In the genomic region with DNA sequence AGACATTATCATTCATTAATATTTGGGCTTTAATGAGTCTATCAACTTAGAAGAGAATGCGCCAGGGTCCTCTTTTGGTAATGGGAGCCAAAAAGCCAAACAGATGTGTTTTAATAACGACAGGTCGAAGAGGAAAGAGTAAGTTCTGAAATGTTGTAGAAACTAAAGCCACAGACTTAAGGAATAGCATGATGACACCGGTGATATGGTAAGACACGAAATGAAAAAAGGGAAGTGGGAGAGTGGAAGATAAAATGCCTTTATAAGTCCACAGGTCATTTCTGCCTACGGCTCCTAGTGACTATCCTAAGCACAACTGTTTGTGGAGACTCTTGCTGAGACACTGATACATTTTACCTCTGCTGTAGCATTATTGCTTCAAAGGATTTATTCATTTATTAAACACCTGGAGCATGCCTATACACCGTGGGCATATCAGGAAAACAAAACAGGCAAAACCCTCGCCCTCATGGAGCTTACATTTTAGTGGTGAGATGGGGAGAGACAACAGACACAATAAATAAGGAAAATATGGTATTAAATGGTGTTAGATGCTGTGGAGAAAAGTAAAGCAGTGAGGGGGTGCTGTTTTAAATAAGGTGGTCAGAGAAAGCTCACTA, we compare ENCODE assay signal across 16 cellular contexts. TPM values are rescaled to one million over a fixed set of nuclear protein-coding genes. Genes with fewer than 3 reads are reported as not detected.
DNase-seq lines count a peak whose midpoint lies in the region; ATAC-seq and TF ChIP-seq lines count a peak whose summit lies in the region.
"Had no signal": no experiment of that assay in that cellular context is flagged by ENCODE, and none has a peak within 500 bp of the region (broad histone marks: within the 10 kb centered on the region; RNA-seq: fewer than 3 reads in every experiment).

No MANE protein-coding gene starts in this region.

- H3K4me2 ChIP-seq in BLaER1 (peak overlapping the region; percentile 72), OCI-LY7 (ENCODE audit: low read length) (peak overlapping the region; percentile 59)
- H3K4me2 ChIP-seq: hepatocyte had no signal

- H3K9ac ChIP-seq in BLaER1 = no peak overlapping the region

- no peak overlapping the region for H3K4me3 Mint-ChIP-seq in glutamatergic neuron (ENCODE audit: unreplicated experiment)

- peaks cover 8% of the 10 kb centered on the region for H3K9me3 Mint-ChIP-seq in glutamatergic neuron (ENCODE audit: unreplicated experiment)

- BruUV-seq in OCI-LY7 (replicated peaks; lab: Mats Ljungman, UMichigan) = no TSS peak

- CTCF ChIA-PET in OCI-LY7 (lab: Charles Lee; ENCODE audit: unreplicated experiment) = interaction anchor here (1.0 kb wide), 1 partner anchor 10 kb away, joined by 3 read pairs; no protein-coding TSS in a partner anchor

- POLR2A ChIA-PET in OCI-LY7 (lab: Charles Lee) = interaction anchor here (0.6 to 1.8 kb wide), 3 partner anchors 10 to 490 kb away, joined by 3 to 6 read pairs (median 5); no protein-coding TSS in a partner anchor

- H2AFZ ChIP-seq in OCI-LY7 (ENCODE audit: low read length) = no peak overlapping the region
- H2AFZ ChIP-seq: hepatocyte had no signal

- H3K4me3 ChIP-seq in BLaER1 (no peak overlapping the region), OCI-LY7 (ENCODE audit: low read depth, low read length, poor library complexity, severe bottlenecking) (no peak overlapping the region)
- H3K4me3 ChIP-seq: hepatocyte, tibial nerve had no signal

- peak overlapping the region; percentile 92 for H3K27ac Mint-ChIP-seq in glutamatergic neuron (ENCODE audit: unreplicated experiment)

- peaks cover 57% of the 10 kb centered on the region for H3K4me1 ChIP-seq in BLaER1
- H3K4me1 ChIP-seq in OCI-LY7 (ENCODE audit: insufficient read depth, low read length, poor library complexity, severe bottlenecking) = peaks cover 39% of the 10 kb centered on the region
- H3K4me1 ChIP-seq: Caco-2 had no signal

- H4K20me1 ChIP-seq in BLaER1 (no peaks in the 10 kb centered on the region), OCI-LY7 (ENCODE audit: insufficient read depth, low read length) (no peaks in the 10 kb centered on the region)

- no peak for DNase-seq in OCI-LY7 (ENCODE audit: low spot score)
- no peak for DNase-seq in glutamatergic neuron
- no peak for DNase-seq in AG08395 (ENCODE audit: low spot score)
- no peak for DNase-seq in activated CD8-positive, alpha-beta memory T cell treated with anti-CD3 and anti-CD28 coated beads for 24 hours
- DNase-seq: ACHN; activated CD4-positive, alpha-beta T cell treated with anti-CD3 and anti-CD28 coated beads for 48 hours; Caco-2; NCI-H1930; stimulated activated CD4-positive, alpha-beta T cell treated with anti-CD3 and anti-CD28 coated beads, Interleukin-4, amount 100 ng/mL, for 1 hour had no signal

- no peaks in the 10 kb centered on the region for H3K36me3 Mint-ChIP-seq in glutamatergic neuron (ENCODE audit: unreplicated experiment)
- H3K36me3 Mint-ChIP-seq: activated naive CD4-positive, alpha-beta T cell treated with anti-CD3 and anti-CD28 coated beads, Interleukin-2, amount 50 U/mL, for 72 hours had no signal

- TF ChIP-seq CTCF in OCI-LY7 (conservative IDR thresholded peaks at IDR 0.05; ENCODE audit: low read length) (no peak), glutamatergic neuron (IDR thresholded peaks at IDR 0.05; ENCODE audit: partially characterized antibody, unreplicated experiment) (no peak)

- intact Hi-C loops in OCI-LY7 (cut with micrococcal nuclease; ENCODE audit: unreplicated experiment) = no loop called here

- H3K27ac ChIP-seq in BLaER1 = no peak overlapping the region
- no peak overlapping the region for H3K27ac ChIP-seq in OCI-LY7 (ENCODE audit: low read depth, low read length, poor library complexity, severe bottlenecking)
- H3K27ac ChIP-seq: hepatocyte, tibial nerve had no signal

- peak; percentile 20 for ATAC-seq in HG02870 (IDR thresholded peaks at IDR 0.05; ENCODE audit: unreplicated experiment)
- no peak for ATAC-seq in GM21529 (IDR thresholded peaks at IDR 0.05; ENCODE audit: unreplicated experiment)
- ATAC-seq in GM18873 (IDR thresholded peaks at IDR 0.05; ENCODE audit: low FRiP score, unreplicated experiment) = no peak
- ATAC-seq: activated naive CD4-positive, alpha-beta T cell treated with anti-CD3 and anti-CD28 coated beads, Interleukin-2, amount 50 U/mL, for 72 hours had no signal

- no peaks in the 10 kb centered on the region for H3K79me2 ChIP-seq in OCI-LY7 (ENCODE audit: insufficient read depth, low read depth, low read length)
- H3K79me2 ChIP-seq: hepatocyte had no signal

- no peaks in the 10 kb centered on the region for H3K9me2 ChIP-seq in OCI-LY7 (ENCODE audit: insufficient read depth, low read length)

- no peaks in the 10 kb centered on the region for H3K36me3 ChIP-seq in BLaER1
- no peaks in the 10 kb centered on the region for H3K36me3 ChIP-seq in OCI-LY7 (ENCODE audit: insufficient read depth, low read length)
- H3K36me3 ChIP-seq: tibial nerve had no signal

- H3K27me3 Mint-ChIP-seq in glutamatergic neuron (ENCODE audit: unreplicated experiment) = peaks cover 2% of the 10 kb centered on the region

- H3K4me1 Mint-ChIP-seq in glutamatergic neuron (ENCODE audit: low read depth, unreplicated experiment) = peaks cover 51% of the 10 kb centered on the region

- H3K9me3 ChIP-seq in BLaER1 (no peaks in the 10 kb centered on the region), OCI-LY7 (ENCODE audit: low read length) (no peaks in the 10 kb centered on the region)
- H3K9me3 ChIP-seq: Caco-2, tibial nerve had no signal

- no peaks in the 10 kb centered on the region for H3K27me3 ChIP-seq in BLaER1
- H3K27me3 ChIP-seq: hepatocyte, tibial nerve had no signal

RNA-seq across cellular contexts. Expression of a gene that starts 11.7 kb away (rescaled TPM):
- 40.8 and 43.9 TPM in 2 replicates for total RNA-seq in OCI-LY7 (2014; rRNA removed; shearing (Covaris generic))
- total RNA-seq in OCI-LY7 (2022) = 50.0 and 59.9 TPM in 2 replicates
- total RNA-seq in glutamatergic neuron (ENCODE audit: unreplicated experiment) = 507 TPM
